In the genomic region with DNA sequence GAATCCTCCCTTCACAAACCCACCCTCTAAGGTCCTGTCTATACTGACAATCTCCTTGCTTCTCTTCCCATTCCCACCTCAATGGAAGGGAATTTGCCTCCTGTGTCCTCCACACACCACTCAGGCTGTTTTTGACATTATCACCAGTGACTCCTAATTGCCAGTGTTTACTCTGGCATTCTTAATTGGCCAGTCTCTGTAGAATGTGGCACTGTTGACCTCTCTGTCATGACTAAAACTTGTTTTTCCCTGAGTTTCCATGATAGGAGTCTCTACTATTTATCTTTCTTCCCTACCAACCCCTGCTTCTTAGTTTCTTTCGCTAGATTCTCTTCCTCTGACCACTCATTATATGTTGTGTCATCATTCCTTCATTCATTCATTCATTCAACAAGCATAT, we compare ENCODE assay signal across 1 cellular context.
TF ChIP-seq lines count a peak whose summit lies in the region.

No MANE protein-coding gene starts in this region.

TF ChIP-seq in HepG2, 621 proteins besides CTCF, POLR2A, EP300 and RAD21 (continued from another document):
- TF ChIP-seq ZNF597 (CRISPR knock-in tag; IDR thresholded peaks at IDR 0.05), result no peak
- no peak for TF ChIP-seq ZBTB40 (IDR thresholded peaks at IDR 0.05)
- TF ChIP-seq ZBTB40 (CRISPR knock-in tag; IDR thresholded peaks at IDR 0.05), result no peak
- TF ChIP-seq TIGD3 (CRISPR knock-in tag; IDR thresholded peaks at IDR 0.05; ENCODE audit: borderline replicate concordance), result no peak
- TF ChIP-seq SETDB1 (CRISPR knock-in tag; IDR thresholded peaks at IDR 0.05; ENCODE audit: borderline replicate concordance), result no peak
